36 cellular contexts compared by ENCODE assay signal in the genomic region with DNA sequence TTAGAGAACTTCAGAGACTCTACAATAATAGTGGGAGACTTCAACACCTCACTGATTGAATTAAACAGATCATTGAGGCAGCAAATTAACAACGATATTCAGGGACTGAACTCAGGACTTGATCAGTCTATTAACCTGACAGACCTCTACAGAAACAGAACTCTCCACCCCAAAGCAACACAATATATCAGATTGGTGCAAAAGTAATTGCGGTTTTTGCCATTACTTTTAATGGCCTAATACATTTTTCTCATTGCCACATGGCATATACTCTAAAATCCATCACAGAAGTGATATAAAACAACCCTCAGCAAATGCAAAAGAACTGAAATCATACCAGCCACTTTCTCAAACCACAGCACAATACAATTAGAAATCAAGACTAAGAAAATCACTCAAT.
"Had no signal": no experiment of that assay in that cellular context is flagged by ENCODE, and none has a peak within 500 bp of the region (broad histone marks: within the 10 kb centered on the region; RNA-seq: fewer than 3 reads in every experiment).

No MANE protein-coding gene starts in this region.

- H3K27me3 ChIP-seq: MG63 had no signal

- DNase-seq: Karpas-422, Kasumi-1, MG63, MM.1S, MV-4-11, NCI-H1048, NCI-H1092, NCI-H1092 treated with DMSO at 0.1 percent for 48 hours, NCI-H1105, NCI-H1105 treated with DMSO at 0.1 percent for 48 hours, NCI-H1417, NCI-H1417 treated with DMSO at 0.1 percent for 48 hours, NCI-H1436, NCI-H1436 treated with DMSO at 0.1 percent for 48 hours, NCI-H146, NCI-H1694, NCI-H1694 treated with DMSO at 0.1 percent for 48 hours, NCI-H187, NCI-H187 treated with DMSO at 0.1 percent for 48 hours, NCI-H1930, NCI-H2029, NCI-H2029 treated with DMSO at 0.1 percent for 48 hours, NCI-H2081, NCI-H2081 treated with DMSO at 0.1 percent for 48 hours, NCI-H2107, NCI-H2171, NCI-H2171 treated with DMSO at 0.1 percent for 48 hours, NCI-H2227 treated with DMSO at 0.1 percent for 48 hours, NCI-H226, NCI-H345, NCI-H446, NCI-H446 treated with DMSO at 0.1 percent for 48 hours, NCI-H510A, NCI-H510A treated with DMSO at 0.1 percent for 48 hours, NCI-H524, NCI-H524 treated with DMSO at 0.1 percent for 48 hours had no signal

- H3K4me3 ChIP-seq: MG63 had no signal

- H3K9me3 ChIP-seq: MG63 had no signal

- H3K36me3 ChIP-seq: MG63 had no signal
